ENCODE assay signal across 2 cellular contexts in genomic region chr6:127481628-127482027, GRCh38.
A peak's percentile ranks its signal among the peaks of the same experiment; 100 is the strongest.
TF ChIP-seq lines count a peak whose summit lies in the region.

No MANE protein-coding gene starts in this region.

TF ChIP-seq in HCT116, 20 proteins besides CTCF, POLR2A, EP300 and RAD21 (continued from another document):
- peak; percentile 52 for TF ChIP-seq ATF3 (IDR thresholded peaks at IDR 0.05)
- TF ChIP-seq ZFX (IDR thresholded peaks at IDR 0.05), result no peak
- TF ChIP-seq SP1 (IDR thresholded peaks at IDR 0.05; ENCODE audit: low read depth), result 0 out of 2 replicates have a peak, but pooled peaks have one; percentile 23
- TF ChIP-seq JUND (IDR thresholded peaks at IDR 0.05), result peak; percentile 35; the same call in 1 of the 2 replicates
- no peak for TF ChIP-seq CBX3 (IDR thresholded peaks at IDR 0.05; ENCODE audit: low read depth)
- no peak for TF ChIP-seq EZH2 (IDR thresholded peaks at IDR 0.05)
- no peak for TF ChIP-seq POLR2AphosphoS5 (IDR thresholded peaks at IDR 0.05; ENCODE audit: low read depth, low read length)
- TF ChIP-seq YY1 (IDR thresholded peaks at IDR 0.05; ENCODE audit: extremely low read depth, insufficient replicate concordance, low read depth, low read length), result no peak
- TF ChIP-seq, protein P1, sequence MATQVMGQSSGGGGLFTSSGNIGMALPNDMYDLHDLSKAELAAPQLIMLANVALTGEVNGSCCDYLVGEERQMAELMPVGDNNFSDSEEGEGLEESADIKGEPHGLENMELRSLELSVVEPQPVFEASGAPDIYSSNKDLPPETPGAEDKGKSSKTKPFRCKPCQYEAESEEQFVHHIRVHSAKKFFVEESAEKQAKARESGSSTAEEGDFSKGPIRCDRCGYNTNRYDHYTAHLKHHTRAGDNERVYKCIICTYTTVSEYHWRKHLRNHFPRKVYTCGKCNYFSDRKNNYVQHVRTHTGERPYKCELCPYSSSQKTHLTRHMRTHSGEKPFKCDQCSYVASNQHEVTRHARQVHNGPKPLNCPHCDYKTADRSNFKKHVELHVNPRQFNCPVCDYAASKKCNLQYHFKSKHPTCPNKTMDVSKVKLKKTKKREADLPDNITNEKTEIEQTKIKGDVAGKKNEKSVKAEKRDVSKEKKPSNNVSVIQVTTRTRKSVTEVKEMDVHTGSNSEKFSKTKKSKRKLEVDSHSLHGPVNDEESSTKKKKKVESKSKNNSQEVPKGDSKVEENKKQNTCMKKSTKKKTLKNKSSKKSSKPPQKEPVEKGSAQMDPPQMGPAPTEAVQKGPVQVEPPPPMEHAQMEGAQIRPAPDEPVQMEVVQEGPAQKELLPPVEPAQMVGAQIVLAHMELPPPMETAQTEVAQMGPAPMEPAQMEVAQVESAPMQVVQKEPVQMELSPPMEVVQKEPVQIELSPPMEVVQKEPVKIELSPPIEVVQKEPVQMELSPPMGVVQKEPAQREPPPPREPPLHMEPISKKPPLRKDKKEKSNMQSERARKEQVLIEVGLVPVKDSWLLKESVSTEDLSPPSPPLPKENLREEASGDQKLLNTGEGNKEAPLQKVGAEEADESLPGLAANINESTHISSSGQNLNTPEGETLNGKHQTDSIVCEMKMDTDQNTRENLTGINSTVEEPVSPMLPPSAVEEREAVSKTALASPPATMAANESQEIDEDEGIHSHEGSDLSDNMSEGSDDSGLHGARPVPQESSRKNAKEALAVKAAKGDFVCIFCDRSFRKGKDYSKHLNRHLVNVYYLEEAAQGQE (IDR thresholded peaks at IDR 0.05; ENCODE audit: low read depth), result no peak

TF ChIP-seq in SK-N-SH, 30 proteins besides CTCF, POLR2A, EP300 and RAD21 (continued from another document):
- no peak for TF ChIP-seq RCOR1 (IDR thresholded peaks at IDR 0.05; ENCODE audit: low read length)
- TF ChIP-seq, protein P1 (IDR thresholded peaks at IDR 0.05; ENCODE audit: low read depth, low read length), result no peak
- TF ChIP-seq USF1 (IDR thresholded peaks at IDR 0.05; ENCODE audit: borderline replicate concordance, low read depth), result no peak
- no peak for TF ChIP-seq GATA2 (CRISPR knock-in tag; IDR thresholded peaks at IDR 0.05)
- peak; percentile 67 for TF ChIP-seq TCF12 (IDR thresholded peaks at IDR 0.05)
- TF ChIP-seq, protein P2, sequence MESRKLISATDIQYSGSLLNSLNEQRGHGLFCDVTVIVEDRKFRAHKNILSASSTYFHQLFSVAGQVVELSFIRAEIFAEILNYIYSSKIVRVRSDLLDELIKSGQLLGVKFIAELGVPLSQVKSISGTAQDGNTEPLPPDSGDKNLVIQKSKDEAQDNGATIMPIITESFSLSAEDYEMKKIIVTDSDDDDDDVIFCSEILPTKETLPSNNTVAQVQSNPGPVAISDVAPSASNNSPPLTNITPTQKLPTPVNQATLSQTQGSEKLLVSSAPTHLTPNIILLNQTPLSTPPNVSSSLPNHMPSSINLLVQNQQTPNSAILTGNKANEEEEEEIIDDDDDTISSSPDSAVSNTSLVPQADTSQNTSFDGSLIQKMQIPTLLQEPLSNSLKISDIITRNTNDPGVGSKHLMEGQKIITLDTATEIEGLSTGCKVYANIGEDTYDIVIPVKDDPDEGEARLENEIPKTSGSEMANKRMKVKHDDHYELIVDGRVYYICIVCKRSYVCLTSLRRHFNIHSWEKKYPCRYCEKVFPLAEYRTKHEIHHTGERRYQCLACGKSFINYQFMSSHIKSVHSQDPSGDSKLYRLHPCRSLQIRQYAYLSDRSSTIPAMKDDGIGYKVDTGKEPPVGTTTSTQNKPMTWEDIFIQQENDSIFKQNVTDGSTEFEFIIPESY (IDR thresholded peaks at IDR 0.05; ENCODE audit: borderline replicate concordance, low read depth), result no peak
- no peak for TF ChIP-seq MEF2A (IDR thresholded peaks at IDR 0.05; ENCODE audit: borderline replicate concordance, low read depth)
- TF ChIP-seq, protein P3, sequence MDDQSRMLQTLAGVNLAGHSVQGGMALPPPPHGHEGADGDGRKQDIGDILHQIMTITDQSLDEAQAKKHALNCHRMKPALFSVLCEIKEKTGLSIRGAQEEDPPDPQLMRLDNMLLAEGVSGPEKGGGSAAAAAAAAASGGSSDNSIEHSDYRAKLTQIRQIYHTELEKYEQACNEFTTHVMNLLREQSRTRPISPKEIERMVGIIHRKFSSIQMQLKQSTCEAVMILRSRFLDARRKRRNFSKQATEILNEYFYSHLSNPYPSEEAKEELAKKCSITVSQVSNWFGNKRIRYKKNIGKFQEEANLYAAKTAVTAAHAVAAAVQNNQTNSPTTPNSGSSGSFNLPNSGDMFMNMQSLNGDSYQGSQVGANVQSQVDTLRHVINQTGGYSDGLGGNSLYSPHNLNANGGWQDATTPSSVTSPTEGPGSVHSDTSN (IDR thresholded peaks at IDR 0.05), result no peak
- peak; percentile 63 for TF ChIP-seq FOSL2 (IDR thresholded peaks at IDR 0.05; ENCODE audit: borderline replicate concordance, low read depth)
- TF ChIP-seq RFX5 (IDR thresholded peaks at IDR 0.05; ENCODE audit: low read length), result no peak
- no peak for TF ChIP-seq SIN3A (IDR thresholded peaks at IDR 0.05; ENCODE audit: borderline replicate concordance, low read depth, low read length)
- TF ChIP-seq EZH2phosphoT487 (IDR thresholded peaks at IDR 0.05; ENCODE audit: borderline replicate concordance, low read depth), result no peak
- TF ChIP-seq ELF1 (IDR thresholded peaks at IDR 0.05), result no peak
- no peak for TF ChIP-seq MXI1 (IDR thresholded peaks at IDR 0.05; ENCODE audit: low read depth, low read length)
- TF ChIP-seq MAX (IDR thresholded peaks at IDR 0.05; ENCODE audit: low read depth), result no peak
- TF ChIP-seq, protein P4, sequence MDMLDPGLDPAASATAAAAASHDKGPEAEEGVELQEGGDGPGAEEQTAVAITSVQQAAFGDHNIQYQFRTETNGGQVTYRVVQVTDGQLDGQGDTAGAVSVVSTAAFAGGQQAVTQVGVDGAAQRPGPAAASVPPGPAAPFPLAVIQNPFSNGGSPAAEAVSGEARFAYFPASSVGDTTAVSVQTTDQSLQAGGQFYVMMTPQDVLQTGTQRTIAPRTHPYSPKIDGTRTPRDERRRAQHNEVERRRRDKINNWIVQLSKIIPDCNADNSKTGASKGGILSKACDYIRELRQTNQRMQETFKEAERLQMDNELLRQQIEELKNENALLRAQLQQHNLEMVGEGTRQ (IDR thresholded peaks at IDR 0.05; ENCODE audit: borderline replicate concordance, low read depth, low read length), result no peak
- TF ChIP-seq TEAD4 (IDR thresholded peaks at IDR 0.05; ENCODE audit: borderline replicate concordance, insufficient read depth), result peak; percentile 31; the same call in 1 of the 2 replicates
- no peak for TF ChIP-seq POLR2AphosphoS5 (IDR thresholded peaks at IDR 0.05; ENCODE audit: low read depth, low read length)
- no peak for TF ChIP-seq GABPA (IDR thresholded peaks at IDR 0.05; ENCODE audit: low read depth)
- TF ChIP-seq NFIC (IDR thresholded peaks at IDR 0.05; ENCODE audit: borderline replicate concordance), result peak; percentile 81
- TF ChIP-seq NRF1 (IDR thresholded peaks at IDR 0.05; ENCODE audit: low read depth, low read length), result no peak
- TF ChIP-seq SMC3 (IDR thresholded peaks at IDR 0.05; ENCODE audit: low read depth, low read length), result no peak
